In the genomic region with DNA sequence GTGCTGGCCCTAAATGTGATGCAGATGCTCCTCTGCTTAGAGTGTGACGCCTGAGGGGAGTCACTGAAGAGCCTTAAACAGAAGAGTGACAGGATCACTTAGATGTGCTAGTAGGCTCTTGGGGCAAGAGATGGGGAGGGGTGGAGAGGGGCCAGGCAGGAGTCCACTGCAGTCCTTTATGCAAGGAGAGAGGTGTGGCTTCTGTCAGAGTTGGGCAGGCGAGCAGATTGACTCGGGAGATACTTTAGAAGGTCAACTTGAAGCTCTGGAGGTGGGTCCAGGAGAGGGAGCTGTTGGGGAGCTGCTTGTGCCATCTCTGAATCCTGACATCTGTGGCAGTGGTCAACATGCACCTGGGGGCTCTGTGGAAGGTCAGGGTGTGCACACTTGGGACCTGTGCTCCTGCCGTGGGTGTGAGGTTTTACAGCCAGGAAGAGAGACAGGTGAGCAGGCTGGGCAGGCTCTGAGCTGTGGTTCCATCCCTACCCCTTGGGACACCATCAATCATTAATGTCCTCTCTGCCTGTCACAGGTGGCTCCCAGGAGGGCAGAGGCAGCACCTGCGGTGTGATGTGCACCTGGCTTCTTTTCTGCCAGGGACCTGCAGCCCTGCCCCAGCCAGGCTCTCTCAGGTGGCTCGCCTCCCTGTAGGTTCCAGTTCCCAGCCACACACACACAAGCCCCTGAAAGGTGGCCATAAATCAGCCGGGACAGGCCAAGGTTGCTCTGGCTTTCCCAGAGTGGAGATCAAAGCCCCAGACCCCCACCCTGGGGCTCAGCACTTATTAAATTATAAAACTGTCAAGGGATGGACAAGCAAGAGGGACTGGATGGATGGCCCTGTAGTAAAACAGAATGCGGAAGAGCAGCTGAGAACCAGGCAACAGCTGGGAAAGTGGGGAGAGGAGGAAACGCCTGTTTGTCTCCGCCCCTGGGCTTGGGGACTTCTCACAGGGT, we compare ENCODE assay signal across 1 cellular context.
TF ChIP-seq lines count a peak whose summit lies in the region.

No MANE protein-coding gene starts in this region.

TF ChIP-seq in HepG2, 621 proteins besides CTCF, POLR2A, EP300 and RAD21:
- TF ChIP-seq, protein P1, sequence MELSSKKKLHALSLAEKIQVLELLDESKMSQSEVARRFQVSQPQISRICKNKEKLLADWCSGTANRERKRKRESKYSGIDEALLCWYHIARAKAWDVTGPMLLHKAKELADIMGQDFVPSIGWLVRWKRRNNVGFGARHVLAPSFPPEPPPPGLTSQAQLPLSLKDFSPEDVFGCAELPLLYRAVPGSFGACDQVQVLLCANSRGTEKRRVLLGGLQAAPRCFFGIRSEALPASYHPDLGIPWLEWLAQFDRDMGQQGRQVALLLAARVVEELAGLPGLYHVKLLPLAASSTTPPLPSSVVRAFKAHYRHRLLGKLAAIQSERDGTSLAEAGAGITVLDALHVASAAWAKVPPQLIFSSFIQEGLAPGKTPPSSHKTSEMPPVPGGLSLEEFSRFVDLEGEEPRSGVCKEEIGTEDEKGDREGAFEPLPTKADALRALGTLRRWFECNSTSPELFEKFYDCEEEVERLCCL (CRISPR knock-in tag; IDR thresholded peaks at IDR 0.05; ENCODE audit: borderline replicate concordance) = no peak
- TF ChIP-seq ZSCAN30 (CRISPR knock-in tag; IDR thresholded peaks at IDR 0.05) (no peak), STAG1 (CRISPR knock-in tag; IDR thresholded peaks at IDR 0.05) (0 out of 2 replicates have a peak, but pooled peaks have one; percentile 10)
